8 cellular contexts compared by ENCODE assay signal in the genomic region with DNA sequence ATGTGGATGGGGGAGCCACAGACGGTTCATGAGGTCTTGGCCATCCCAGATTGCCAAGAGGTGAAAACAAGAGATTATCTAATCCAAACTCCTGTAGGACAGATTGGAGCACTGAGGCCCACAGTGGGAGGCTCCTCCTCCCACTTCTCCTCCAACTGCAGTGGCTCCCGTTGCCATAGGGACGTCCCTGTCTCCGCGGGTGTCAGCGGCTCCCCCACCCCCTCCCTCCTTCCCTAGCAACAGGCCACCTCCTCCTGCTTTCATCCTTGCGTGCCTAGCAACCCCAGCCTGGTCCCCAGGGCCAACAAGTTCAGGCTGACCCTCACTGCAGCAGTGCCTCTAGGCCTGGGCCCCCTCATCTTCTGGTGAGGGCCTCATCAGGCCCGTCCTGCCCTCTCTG. TPM values are rescaled to one million over a fixed set of nuclear protein-coding genes. Genes with fewer than 3 reads are reported as not detected.
DNase-seq lines count a peak whose midpoint lies in the region; ATAC-seq and TF ChIP-seq lines count a peak whose summit lies in the region.

No MANE protein-coding gene starts in this region.

- no peaks in the 10 kb centered on the region for H3K36me3 Mint-ChIP-seq in chondrocyte (ENCODE audit: low read depth)
- no peaks in the 10 kb centered on the region for H3K36me3 Mint-ChIP-seq in natural killer cell

- no peak for TF ChIP-seq CTCF in chondrocyte (IDR thresholded peaks at IDR 0.05)
- TF ChIP-seq CTCF in natural killer cell (IDR thresholded peaks at IDR 0.05): no peak

- ATAC-seq in natural killer cell (peak in 2 of 3 donors; percentile 12 to 17), HG02623 (IDR thresholded peaks at IDR 0.05; ENCODE audit: unreplicated experiment) (no peak), HG03378 (IDR thresholded peaks at IDR 0.05; ENCODE audit: unreplicated experiment) (no peak), GM18861 (IDR thresholded peaks at IDR 0.05; ENCODE audit: unreplicated experiment) (no peak)

- peaks cover 8% of the 10 kb centered on the region for H3K9me3 Mint-ChIP-seq in chondrocyte (ENCODE audit: low read depth)
- H3K9me3 Mint-ChIP-seq in natural killer cell: no peaks in the 10 kb centered on the region

- intact Hi-C loops in natural killer cell (cut with micrococcal nuclease): no loop called here

- H3K27ac Mint-ChIP-seq in chondrocyte (ENCODE audit: unreplicated experiment) (peak overlapping the region; percentile 76), natural killer cell (peak overlapping the region; percentile 67 to 90)

- peaks cover 11% of the 10 kb centered on the region for H3K4me1 Mint-ChIP-seq in chondrocyte (ENCODE audit: low read depth)
- H3K4me1 Mint-ChIP-seq in natural killer cell: peaks cover 43 to 44% of the 10 kb centered on the region in 2 donors

- DNase-seq in NCI-H2029 (lab: John Stamatoyannopoulos, UW) (peak; percentile 15), NCI-H2029 treated with DMSO at 0.1 percent for 48 hours (lab: John Stamatoyannopoulos, UW) (no peak), NCI-H69 (lab: John Stamatoyannopoulos, UW) (peak; percentile 91), chondrocyte (ENCODE audit: low spot score) (no peak), natural killer cell (no peak)

- no peaks in the 10 kb centered on the region for H3K27me3 Mint-ChIP-seq in chondrocyte (ENCODE audit: low read depth)
- no peaks in the 10 kb centered on the region for H3K27me3 Mint-ChIP-seq in natural killer cell (ENCODE audit: low read depth in 2 of 2)

- H3K4me3 Mint-ChIP-seq in chondrocyte (ENCODE audit: unreplicated experiment) (no peak overlapping the region), natural killer cell (peak overlapping the region; percentile 83)

RNA-seq across cellular contexts. Expression of gene IQSEC2, which starts 6.8 kb away (rescaled TPM):
- total RNA-seq in chondrocyte: 8.0 to 11.6 TPM (median 8.2 TPM) in 3 replicates
- total RNA-seq in natural killer cell: 1 to 10 TPM; 3.5 to 3.9 (median 3.7) TPM

Comparison
In these comparisons a context has a peak if more than half of its experiments do, and no peak if none do; other contexts are left out.
1. DNase-seq: peak in NCI-H2029 (single experiment) and NCI-H69 (single experiment); none in NCI-H2029 treated with DMSO at 0.1 percent for 48 hours (single experiment), chondrocyte (single experiment) and natural killer cell (single experiment).
2. ATAC-seq: peak in natural killer cell (2 of 3); none in HG02623 (single experiment), HG03378 (single experiment) and GM18861 (single experiment).